Comparison of ENCODE assay signal across 8 cellular contexts in the genomic region with DNA sequence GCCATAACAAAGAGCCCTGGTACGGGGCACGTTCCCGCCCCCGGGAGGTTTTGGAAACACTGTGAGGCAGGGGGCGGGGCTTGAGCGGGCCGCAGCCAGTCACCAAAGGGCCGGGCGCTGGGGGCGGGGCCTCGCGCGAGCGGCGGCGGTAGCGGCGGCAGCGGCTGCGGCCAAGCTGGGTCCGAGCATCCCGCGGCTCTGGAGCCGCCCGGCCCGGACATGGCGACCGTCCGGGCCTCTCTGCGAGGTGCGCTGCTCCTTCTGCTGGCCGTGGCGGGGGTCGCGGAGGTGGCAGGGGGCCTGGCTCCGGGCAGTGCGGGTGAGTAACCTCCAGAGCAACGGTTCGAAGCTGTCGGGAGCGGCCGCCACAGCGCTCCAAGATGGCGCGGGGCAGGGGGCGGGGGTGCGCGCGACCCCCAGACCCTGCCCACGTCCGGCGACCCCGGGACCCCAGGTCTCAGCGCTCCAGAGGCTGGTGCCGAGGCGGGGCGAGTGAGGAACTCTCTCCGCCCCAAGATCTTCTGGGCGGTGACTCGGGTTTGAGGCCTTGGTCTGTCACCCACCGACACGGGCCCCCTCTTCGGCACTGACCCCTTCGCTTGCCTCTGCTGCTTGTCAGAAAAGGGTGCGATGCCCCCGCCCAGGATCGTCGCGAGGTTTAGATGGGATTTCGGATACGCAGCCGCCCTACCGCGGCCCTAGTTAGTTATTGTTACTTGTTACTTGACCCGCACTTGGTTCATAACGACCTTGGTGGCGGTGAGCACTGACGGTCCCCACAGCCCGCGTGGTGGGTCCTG. TPM values are rescaled to one million over a fixed set of nuclear protein-coding genes. Genes with fewer than 3 reads are reported as not detected.
DNase-seq lines count a peak whose midpoint lies in the region; ATAC-seq and TF ChIP-seq lines count a peak whose summit lies in the region.

A gene with protein sequence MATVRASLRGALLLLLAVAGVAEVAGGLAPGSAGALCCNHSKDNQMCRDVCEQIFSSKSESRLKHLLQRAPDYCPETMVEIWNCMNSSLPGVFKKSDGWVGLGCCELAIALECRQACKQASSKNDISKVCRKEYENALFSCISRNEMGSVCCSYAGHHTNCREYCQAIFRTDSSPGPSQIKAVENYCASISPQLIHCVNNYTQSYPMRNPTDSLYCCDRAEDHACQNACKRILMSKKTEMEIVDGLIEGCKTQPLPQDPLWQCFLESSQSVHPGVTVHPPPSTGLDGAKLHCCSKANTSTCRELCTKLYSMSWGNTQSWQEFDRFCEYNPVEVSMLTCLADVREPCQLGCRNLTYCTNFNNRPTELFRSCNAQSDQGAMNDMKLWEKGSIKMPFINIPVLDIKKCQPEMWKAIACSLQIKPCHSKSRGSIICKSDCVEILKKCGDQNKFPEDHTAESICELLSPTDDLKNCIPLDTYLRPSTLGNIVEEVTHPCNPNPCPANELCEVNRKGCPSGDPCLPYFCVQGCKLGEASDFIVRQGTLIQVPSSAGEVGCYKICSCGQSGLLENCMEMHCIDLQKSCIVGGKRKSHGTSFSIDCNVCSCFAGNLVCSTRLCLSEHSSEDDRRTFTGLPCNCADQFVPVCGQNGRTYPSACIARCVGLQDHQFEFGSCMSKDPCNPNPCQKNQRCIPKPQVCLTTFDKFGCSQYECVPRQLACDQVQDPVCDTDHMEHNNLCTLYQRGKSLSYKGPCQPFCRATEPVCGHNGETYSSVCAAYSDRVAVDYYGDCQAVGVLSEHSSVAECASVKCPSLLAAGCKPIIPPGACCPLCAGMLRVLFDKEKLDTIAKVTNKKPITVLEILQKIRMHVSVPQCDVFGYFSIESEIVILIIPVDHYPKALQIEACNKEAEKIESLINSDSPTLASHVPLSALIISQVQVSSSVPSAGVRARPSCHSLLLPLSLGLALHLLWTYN (plus strand): TSS at position 134 of the 800 bp plus-strand sequence. CDS start 86 bp downstream, at position 220.

- peak within 1 kb of the TSS; percentile 37 for H3K27ac ChIP-seq in CD8-positive, alpha-beta T cell (ENCODE audit: low read depth, low read length)
- H3K27ac ChIP-seq in HUES64 (ENCODE audit: low read depth, low read length) (peak within 1 kb of the TSS; percentile 79), fibroblast of lung (ENCODE audit: insufficient read depth, low read length) (peak within 1 kb of the TSS; percentile 81)

- POLR2A ChIA-PET in CD8-positive, alpha-beta T cell (lab: Charles Lee), result interaction anchor here (0.6 to 1.2 kb wide), 3 partner anchors 346 to 451 kb away, joined by 4 read pairs; no protein-coding TSS in a partner anchor

- H3K36me3 Mint-ChIP-seq in CD8-positive, alpha-beta T cell, result peaks cover 5% of the 10 kb centered on the region
- no peaks in the 10 kb centered on the region for H3K36me3 Mint-ChIP-seq in naive B cell

- peak; percentile 63 to 90 (median 83) for DNase-seq in CD8-positive, alpha-beta T cell
- peak; percentile 32 for DNase-seq in OCI-M1 (lab: John Stamatoyannopoulos, UW)
- DNase-seq in activated T-helper 1 cell treated with anti-CD3 and anti-CD28 coated beads, Interleukin-2, amount 50 U/mL, for 16 hours (ENCODE audit: low read depth in 1 of 2, low spot score in 1 of 2), result peak; percentile 63 to 79
- peak; percentile 68 to 81 for DNase-seq in fibroblast of lung (ENCODE audit: low read depth in 2 of 2)
- DNase-seq in naive B cell, result peak; percentile 84
- peak; percentile 77 to 85 for DNase-seq in stimulated activated CD8-positive, alpha-beta memory T cell treated with anti-CD3 and anti-CD28 coated beads, Interleukin-7, amount 100 ng/mL, for 48 hours (ENCODE audit: extremely low read depth in 1 of 2, low read depth in 1 of 2)

- intact Hi-C loops in CD8-positive, alpha-beta T cell (cut with DNase I, micrococcal nuclease), result loop anchor here (5.0 to 10.0 kb wide), 4 partner anchors 118 to 1580 kb away; partner anchors contain the start of genes DNAI1 (in 1 of the 2), FAM219A (in 1 of the 2), TESK1 (in 1 of the 2) and UNC13B (in 1 of the 2)

- no peaks in the 10 kb centered on the region for H3K9me3 ChIP-seq in CD8-positive, alpha-beta T cell (ENCODE audit: low read length)
- H3K9me3 ChIP-seq in HUES64 (ENCODE audit: insufficient read depth, low read depth, low read length) (no peaks in the 10 kb centered on the region), fibroblast of lung (ENCODE audit: control insufficient read depth, insufficient read depth, low read depth, low read length) (no peaks in the 10 kb centered on the region)

- H3K36me3 ChIP-seq in CD8-positive, alpha-beta T cell (ENCODE audit: insufficient read depth, low read length), result no peaks in the 10 kb centered on the region
- H3K36me3 ChIP-seq in HUES64 (ENCODE audit: insufficient read depth, low read length), result no peaks in the 10 kb centered on the region
- H3K36me3 ChIP-seq in fibroblast of lung (ENCODE audit: control insufficient read depth, insufficient read depth, low read length), result no peaks in the 10 kb centered on the region

- CTCF ChIA-PET in CD8-positive, alpha-beta T cell (lab: Charles Lee), result interaction anchor here (1.0 to 7.1 kb wide), 3 partner anchors 13 to 27 kb away, joined by 3 to 44 read pairs (median 3); no protein-coding TSS in a partner anchor

- H4K20me1 ChIP-seq in fibroblast of lung (ENCODE audit: control insufficient read depth, extremely low read depth, insufficient read depth, low read length), result no peaks in the 10 kb centered on the region

- peaks cover 43% of the 10 kb centered on the region for H3K4me1 Mint-ChIP-seq in CD8-positive, alpha-beta T cell (ENCODE audit: low read depth)
- H3K4me1 Mint-ChIP-seq in naive B cell, result peaks cover 24 to 32% (median 29%) of the 10 kb centered on the region in 3 donors

- H3K27me3 Mint-ChIP-seq in CD8-positive, alpha-beta T cell (ENCODE audit: low read depth), result peaks cover 3% of the 10 kb centered on the region
- peaks cover 4 to 11% (median 6%) of the 10 kb centered on the region in 3 donors for H3K27me3 Mint-ChIP-seq in naive B cell

- H3K9ac ChIP-seq in HUES64 (ENCODE audit: low read depth, low read length), result peak within 1 kb of the TSS; percentile 91
- peak within 1 kb of the TSS; percentile 86 for H3K9ac ChIP-seq in fibroblast of lung (ENCODE audit: insufficient read depth, low read length)

- peaks cover 49% of the 10 kb centered on the region for H3K79me2 ChIP-seq in fibroblast of lung (ENCODE audit: control insufficient read depth, insufficient read depth, low read length)

- peak within 1 kb of the TSS; percentile 71 for H3K4me3 ChIP-seq in CD8-positive, alpha-beta T cell (ENCODE audit: low read depth, low read length)
- H3K4me3 ChIP-seq in HUES64 (ENCODE audit: low read length) (peak within 1 kb of the TSS; percentile 93), fibroblast of lung (replicated peaks in 1 of 4; ENCODE audit: control extremely low read depth in 1 of 4, insufficient read depth in 1 of 4, low read depth in 3 of 4, low read length in 4 of 4) (peak within 1 kb of the TSS; percentile 94 to 98 (median 96))

- H3K27me3 ChIP-seq in CD8-positive, alpha-beta T cell (ENCODE audit: insufficient read depth, low read length), result no peaks in the 10 kb centered on the region
- H3K27me3 ChIP-seq in HUES64 (ENCODE audit: insufficient read depth, low read length), result no peaks in the 10 kb centered on the region
- no peaks in the 10 kb centered on the region for H3K27me3 ChIP-seq in fibroblast of lung (ENCODE audit: control insufficient read depth, insufficient read depth, low read length)

- H3K4me1 ChIP-seq in CD8-positive, alpha-beta T cell (ENCODE audit: insufficient read depth, low read length), result peaks cover 32% of the 10 kb centered on the region
- H3K4me1 ChIP-seq in HUES64 (ENCODE audit: insufficient read depth, low read length) (peaks cover 21% of the 10 kb centered on the region; the same call in 1 of the 2 replicates), fibroblast of lung (ENCODE audit: control insufficient read depth, extremely low read depth, insufficient read depth, low read length) (peaks cover 10% of the 10 kb centered on the region)

- ATAC-seq in CD8-positive, alpha-beta T cell, result peak; percentile 96
- peak; percentile 84 for ATAC-seq in GM19467 (IDR thresholded peaks at IDR 0.05; ENCODE audit: unreplicated experiment)
- ATAC-seq in naive B cell (ENCODE audit: low read depth in 2 of 2), result peak; percentile 92 to 94

- WGBS in HUES64, result under 1% methylated on average over 80 of the region's 80 CpGs

- peak within 1 kb of the TSS; percentile 88 for H3K4me2 ChIP-seq in fibroblast of lung (ENCODE audit: extremely low read depth, insufficient read depth, low read length)

- H2AFZ ChIP-seq in fibroblast of lung (ENCODE audit: low read length), result peak within 1 kb of the TSS; percentile 68

- TF ChIP-seq CTCF in CD8-positive, alpha-beta T cell (IDR thresholded peaks at IDR 0.05), result no peak
- TF ChIP-seq CTCF in fibroblast of lung (conservative IDR thresholded peaks at IDR 0.05 in 1 of 2, IDR thresholded peaks at IDR 0.05 in 1 of 2; ENCODE audit: low read depth in 1 of 2, low read length in 2 of 2), result no peak

- peak within 1 kb of the TSS; percentile 86 for H3K4me3 Mint-ChIP-seq in CD8-positive, alpha-beta T cell
- peak within 1 kb of the TSS; percentile 90 to 98 (median 95) for H3K4me3 Mint-ChIP-seq in naive B cell

- H3K27ac Mint-ChIP-seq in CD8-positive, alpha-beta T cell, result peak within 1 kb of the TSS; percentile 78
- H3K27ac Mint-ChIP-seq in naive B cell, result peak within 1 kb of the TSS; percentile 53 to 91 (median 70)

- no peaks in the 10 kb centered on the region for H3K9me3 Mint-ChIP-seq in CD8-positive, alpha-beta T cell
- H3K9me3 Mint-ChIP-seq in naive B cell, result no peaks in the 10 kb centered on the region

RNA-seq across cellular contexts. Expression of the gene that starts here (rescaled TPM):
- 1 to 10 TPM; 5.0 to 6.3 TPM for total RNA-seq in CD8-positive, alpha-beta T cell
- 6.8 TPM for polyA plus RNA-seq in HUES64 (2013, experiment 1 of 2)
- 8.8 TPM for polyA plus RNA-seq in HUES64 (2013, experiment 2 of 2)
- 43.1 and 98.4 TPM in 2 replicates for total RNA-seq in fibroblast of lung
- polyA plus RNA-seq in fibroblast of lung (108 and 212 TPM in 2 replicates), naive B cell (ENCODE audit: low read depth in 6 of 6) (10 to 100 TPM in 4 of 6 donors, 1 to 10 TPM in 2; 7.9 to 14.2 (median 11.2) TPM)
- 55.3 and 111 TPM in 2 replicates for polyA plus RNA-seq in fibroblast of lung (2012)
- polyA minus RNA-seq in fibroblast of lung (ENCODE audit: low replicate concordance), result 49.6 and 82.2 TPM in 2 replicates

Comparison
In these comparisons a context has a peak if more than half of its experiments do, and no peak if none do; other contexts are left out.
1. Peak in every context shown above with its lines: DNase-seq, ATAC-seq, H3K4me3 ChIP-seq and H3K27ac ChIP-seq.
2. DNase-seq: peak in every context shown above with its lines; median percentile 84 in naive B cell; 83 in CD8-positive, alpha-beta T cell; 81 in stimulated activated CD8-positive, alpha-beta memory T cell treated with anti-CD3 and anti-CD28 coated beads, Interleukin-7, amount 100 ng/mL, for 48 hours; 74 in fibroblast of lung; 71 in activated T-helper 1 cell treated with anti-CD3 and anti-CD28 coated beads, Interleukin-2, amount 50 U/mL, for 16 hours; 32 in OCI-M1.